In the genomic region with DNA sequence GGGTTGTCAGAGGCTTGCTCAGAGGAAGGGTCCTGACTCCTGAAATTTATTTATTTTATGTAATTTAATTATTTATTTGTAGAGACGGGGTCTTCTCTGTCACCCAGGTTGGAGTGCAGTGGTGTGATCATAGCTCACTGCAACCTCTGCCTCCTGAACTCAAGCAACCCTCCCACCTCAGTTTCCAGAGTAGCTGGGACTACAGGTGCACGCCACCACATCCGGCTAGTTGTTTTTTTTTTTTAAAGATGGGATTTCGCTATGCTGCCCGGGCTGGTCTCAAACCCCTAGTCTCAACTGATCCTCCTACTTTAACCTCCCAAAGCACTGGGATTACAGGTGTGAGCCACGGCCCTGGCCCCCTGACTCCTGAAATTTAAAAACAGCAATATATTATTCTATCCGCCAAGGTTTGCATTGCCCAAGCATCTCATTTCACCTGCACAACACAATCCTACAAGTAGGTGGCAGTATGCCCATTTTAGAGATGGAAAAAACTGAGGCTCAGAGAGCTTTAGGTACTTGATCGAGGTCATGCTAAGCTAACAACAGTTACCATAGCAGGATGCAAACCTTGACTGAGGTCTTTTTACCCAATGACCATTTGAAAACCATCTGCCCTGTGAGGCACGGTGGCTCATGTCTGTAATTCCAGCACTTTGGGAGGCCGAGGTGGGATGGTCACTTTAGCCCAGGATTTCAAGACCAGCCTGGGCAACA, we compare ENCODE assay signal across 8 cellular contexts. TPM values are rescaled to one million over a fixed set of nuclear protein-coding genes. Genes with fewer than 3 reads are reported as not detected.
A peak's percentile ranks its signal among the peaks of the same experiment; 100 is the strongest.
DNase-seq lines count a peak whose midpoint lies in the region; ATAC-seq and TF ChIP-seq lines count a peak whose summit lies in the region.

No MANE protein-coding gene starts in this region.

- no peak overlapping the region for H3K4me3 Mint-ChIP-seq in progenitor cell of endocrine pancreas (ENCODE audit: low read depth)

- H3K27ac ChIP-seq in A673 (ENCODE audit: low read depth, low read length, poor library complexity, severe bottlenecking) (no peak overlapping the region), Peyer's patch (peak overlapping the region in 1 of 4 donors; percentile 39)

- POLR2A ChIA-PET in A673 (lab: Charles Lee; ENCODE audit: low non-redundant PET): no interaction called here

- H3K4me1 Mint-ChIP-seq in progenitor cell of endocrine pancreas (ENCODE audit: low read depth): no peaks in the 10 kb centered on the region

- H3K9me3 ChIP-seq in A673 (ENCODE audit: low read depth, low read length, poor library complexity, severe bottlenecking) (no peaks in the 10 kb centered on the region), Peyer's patch (no peaks in the 10 kb centered on the region)

- DNase-seq in A673 (ENCODE audit: low spot score) (peak; percentile 60), Peyer's patch (peak in 1 of 3 donors; percentile 14), dermis microvascular lymphatic vessel endothelial cell (ENCODE audit: low read depth in 2 of 2) (peak; percentile 18 to 52), progenitor cell of endocrine pancreas (ENCODE audit: low spot score, unreplicated experiment) (no peak), activated gamma-delta T cell (lab: John Stamatoyannopoulos, UW) (no peak)
- DNase-seq in activated CD8-positive, alpha-beta memory T cell treated with anti-CD3 and anti-CD28 coated beads for 24 hours: no peak

- peaks cover 41% of the 10 kb centered on the region for H3K27me3 Mint-ChIP-seq in progenitor cell of endocrine pancreas

- no peak for ATAC-seq in HG02798 (IDR thresholded peaks at IDR 0.05; ENCODE audit: poor library complexity, unreplicated experiment)

- intact Hi-C loops in A673 (cut with micrococcal nuclease; ENCODE audit: unreplicated experiment): loop anchor here (5.0 kb wide), 1 partner anchor 315 kb away; a partner anchor contains a TSS

- CTCF ChIA-PET in A673 (lab: Charles Lee): interaction anchor here (0.9 to 1.5 kb wide), 4 partner anchors 13 to 432 kb away, joined by 3 to 11 read pairs (median 4); no protein-coding TSS in a partner anchor

- H3K27ac Mint-ChIP-seq in progenitor cell of endocrine pancreas: no peak overlapping the region

- peak; percentile 56 for TF ChIP-seq CTCF in A673 (conservative IDR thresholded peaks at IDR 0.05; ENCODE audit: low read depth, low read length)
- peak; percentile 71 for TF ChIP-seq CTCF in GM12872 (IDR thresholded peaks at IDR 0.05; ENCODE audit: insufficient read depth, low read depth, low read length)
- TF ChIP-seq CTCF in Peyer's patch (IDR thresholded peaks at IDR 0.05): peak in 5 of 6 experiments; percentile 30 to 73 (median 53)
- peak; percentile 38 for TF ChIP-seq CTCF in progenitor cell of endocrine pancreas (IDR thresholded peaks at IDR 0.05; ENCODE audit: unreplicated experiment)

- no peak for TF ChIP-seq POLR2A in Peyer's patch (IDR thresholded peaks at IDR 0.05)

- H3K4me1 ChIP-seq in A673 (ENCODE audit: insufficient read depth, low read length, poor library complexity, severe bottlenecking) (no peaks in the 10 kb centered on the region), Peyer's patch (no peaks in the 10 kb centered on the region)

- H3K27me3 ChIP-seq in A673 (replicated peaks; ENCODE audit: insufficient read depth, low read depth, low read length, poor library complexity) (peaks cover 14% of the 10 kb centered on the region), Peyer's patch (no peaks in the 10 kb centered on the region)

- no peaks in the 10 kb centered on the region for H3K36me3 ChIP-seq in A673 (ENCODE audit: insufficient read depth, low read length, poor library complexity, severe bottlenecking)
- H3K36me3 ChIP-seq in Peyer's patch: no peaks in the 10 kb centered on the region

- H3K4me3 ChIP-seq in A673 (ENCODE audit: low read depth, low read length, poor library complexity, severe bottlenecking) (no peak overlapping the region), Peyer's patch (no peak overlapping the region)

- H3K9me3 Mint-ChIP-seq in progenitor cell of endocrine pancreas (ENCODE audit: low read depth): peaks cover 4% of the 10 kb centered on the region

- no peaks in the 10 kb centered on the region for H3K36me3 Mint-ChIP-seq in progenitor cell of endocrine pancreas (ENCODE audit: insufficient read depth)

- no TSS peak for BruUV-seq in A673 (replicated peaks; lab: Mats Ljungman, UMichigan)

RNA-seq across cellular contexts. Expression of a gene that starts 18.1 kb away (rescaled TPM):
- 33.4 and 34.9 TPM in 2 replicates for total RNA-seq in A673 (2021)
- 100 to 1,000 TPM in 3 of 4 donors, 10 to 100 TPM in 1; 75.9 to 139 (median 111) TPM for total RNA-seq in Peyer's patch
- 20.4 and 22.0 TPM in 2 replicates for total RNA-seq in dermis microvascular lymphatic vessel endothelial cell
- total RNA-seq in progenitor cell of endocrine pancreas: 53.4 and 60.8 TPM in 2 replicates

Comparison
In these comparisons a context has a peak if more than half of its experiments do, and no peak if none do; other contexts are left out.
1. DNase-seq: peak in A673 (single experiment) and dermis microvascular lymphatic vessel endothelial cell (2 of 2); none in progenitor cell of endocrine pancreas (single experiment), activated CD8-positive, alpha-beta memory T cell treated with anti-CD3 and anti-CD28 coated beads for 24 hours (single experiment) and activated gamma-delta T cell (single experiment).
2. Peak in every context shown above with its lines, with median percentiles within 50 percentile points of each other: CTCF ChIP-seq.